Comparison of ENCODE assay signal across 13 cellular contexts in the genomic region with DNA sequence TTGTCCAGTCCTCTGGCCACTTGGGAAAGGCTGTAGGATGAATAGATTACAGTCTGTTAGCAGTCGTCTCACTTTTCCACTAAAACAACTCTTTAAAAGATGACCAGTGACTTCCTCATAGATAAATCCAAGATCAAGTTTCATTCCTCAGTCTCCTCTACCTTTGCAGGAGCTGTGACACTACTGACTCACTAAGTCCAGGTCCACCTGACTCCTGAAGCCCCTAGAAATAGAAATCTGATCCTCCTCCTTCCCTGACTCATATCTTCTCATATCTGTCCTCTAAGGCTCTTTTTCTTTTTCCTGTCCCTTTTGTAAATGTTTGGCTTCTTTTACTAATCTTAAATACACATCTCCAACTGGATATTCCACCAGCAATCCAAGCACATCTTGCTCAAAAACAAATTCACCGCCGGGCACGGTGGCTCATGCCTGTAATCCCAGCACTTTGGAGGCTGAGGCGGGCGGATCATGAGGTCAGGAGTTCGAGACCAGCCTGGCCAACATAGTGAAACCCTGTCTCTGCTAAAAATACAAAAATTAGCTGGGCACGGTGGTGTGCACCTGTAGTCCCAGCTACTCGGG.
"Had no signal": no experiment of that assay in that cellular context is flagged by ENCODE, and none has a peak within 500 bp of the region (broad histone marks: within the 10 kb centered on the region; RNA-seq: fewer than 3 reads in every experiment).

No MANE protein-coding gene starts in this region.

- H3K4me3 Mint-ChIP-seq: activated CD8-positive, alpha-beta T cell treated with anti-CD3 and anti-CD28 coated beads, Interleukin-2, amount 10 ng/mL, durations not matched to agents 7 days and 5 days; activated naive CD8-positive, alpha-beta T cell treated with anti-CD3 and anti-CD28 coated beads, Interleukin-2, amount 50 U/mL, for 24 hours; activated T-helper 1 cell treated with anti-CD3 and anti-CD28 coated beads, Interleukin-12 subunit alpha, Interleukin-12 subunit beta, Interleukin-2, Interleukin-4 antibody, amounts not matched to agents 30 ng/mL and 10 ng/mL and 1 ng/mL, durations not matched to agents 14 hours and 24 hours and 36 hours; nephron had no signal

- H3K9me3 ChIP-seq: ascending aorta had no signal

- DNase-seq: activated CD8-positive, alpha-beta T cell treated with anti-CD3 and anti-CD28 coated beads, Interleukin-2, amount 10 ng/mL, durations not matched to agents 7 days and 5 days; activated naive CD4-positive, alpha-beta T cell treated with Interleukin-2 at 50 U/mL for 16 hours; activated naive CD8-positive, alpha-beta T cell treated with anti-CD3 and anti-CD28 coated beads, Interleukin-2, amount 50 U/mL, for 24 hours; foreskin keratinocyte; retina; stimulated activated CD4-positive, alpha-beta T cell treated with anti-CD3 and anti-CD28 coated beads, Interleukin-15, amount 100 ng/mL, for 24 hours; stimulated activated CD4-positive, alpha-beta T cell treated with anti-CD3 and anti-CD28 coated beads, Interleukin-4, amount 100 ng/mL, for 4 hours; T-helper 9 cell had no signal

- ATAC-seq: activated CD8-positive, alpha-beta T cell treated with anti-CD3 and anti-CD28 coated beads, Interleukin-2, amount 10 ng/mL, durations not matched to agents 7 days and 5 days; activated naive CD8-positive, alpha-beta T cell treated with anti-CD3 and anti-CD28 coated beads, Interleukin-2, amount 50 U/mL, for 24 hours; foreskin keratinocyte; left lobe of liver had no signal

- H3K4me3 ChIP-seq: ascending aorta, cardiac muscle cell had no signal

- H3K27ac Mint-ChIP-seq: activated CD8-positive, alpha-beta T cell treated with anti-CD3 and anti-CD28 coated beads, Interleukin-2, amount 10 ng/mL, durations not matched to agents 7 days and 5 days; activated naive CD8-positive, alpha-beta T cell treated with anti-CD3 and anti-CD28 coated beads, Interleukin-2, amount 50 U/mL, for 24 hours; activated T-helper 1 cell treated with anti-CD3 and anti-CD28 coated beads, Interleukin-12 subunit alpha, Interleukin-12 subunit beta, Interleukin-2, Interleukin-4 antibody, amounts not matched to agents 30 ng/mL and 10 ng/mL and 1 ng/mL, durations not matched to agents 14 hours and 24 hours and 36 hours; nephron had no signal

- H3K27ac ChIP-seq: ascending aorta, cardiac muscle cell, foreskin keratinocyte had no signal

- H3K27me3 Mint-ChIP-seq: activated naive CD8-positive, alpha-beta T cell treated with anti-CD3 and anti-CD28 coated beads, Interleukin-2, amount 50 U/mL, for 24 hours had no signal

- H3K4me1 ChIP-seq: foreskin keratinocyte had no signal

- H3K9me3 Mint-ChIP-seq: activated T-helper 1 cell treated with anti-CD3 and anti-CD28 coated beads, Interleukin-12 subunit alpha, Interleukin-12 subunit beta, Interleukin-2, Interleukin-4 antibody, amounts not matched to agents 30 ng/mL and 10 ng/mL and 1 ng/mL, durations not matched to agents 14 hours and 24 hours and 36 hours; nephron had no signal

- H3K27me3 ChIP-seq: ascending aorta, cardiac muscle cell, foreskin keratinocyte had no signal

- H3K36me3 ChIP-seq: ascending aorta, cardiac muscle cell had no signal
